In the genomic region with DNA sequence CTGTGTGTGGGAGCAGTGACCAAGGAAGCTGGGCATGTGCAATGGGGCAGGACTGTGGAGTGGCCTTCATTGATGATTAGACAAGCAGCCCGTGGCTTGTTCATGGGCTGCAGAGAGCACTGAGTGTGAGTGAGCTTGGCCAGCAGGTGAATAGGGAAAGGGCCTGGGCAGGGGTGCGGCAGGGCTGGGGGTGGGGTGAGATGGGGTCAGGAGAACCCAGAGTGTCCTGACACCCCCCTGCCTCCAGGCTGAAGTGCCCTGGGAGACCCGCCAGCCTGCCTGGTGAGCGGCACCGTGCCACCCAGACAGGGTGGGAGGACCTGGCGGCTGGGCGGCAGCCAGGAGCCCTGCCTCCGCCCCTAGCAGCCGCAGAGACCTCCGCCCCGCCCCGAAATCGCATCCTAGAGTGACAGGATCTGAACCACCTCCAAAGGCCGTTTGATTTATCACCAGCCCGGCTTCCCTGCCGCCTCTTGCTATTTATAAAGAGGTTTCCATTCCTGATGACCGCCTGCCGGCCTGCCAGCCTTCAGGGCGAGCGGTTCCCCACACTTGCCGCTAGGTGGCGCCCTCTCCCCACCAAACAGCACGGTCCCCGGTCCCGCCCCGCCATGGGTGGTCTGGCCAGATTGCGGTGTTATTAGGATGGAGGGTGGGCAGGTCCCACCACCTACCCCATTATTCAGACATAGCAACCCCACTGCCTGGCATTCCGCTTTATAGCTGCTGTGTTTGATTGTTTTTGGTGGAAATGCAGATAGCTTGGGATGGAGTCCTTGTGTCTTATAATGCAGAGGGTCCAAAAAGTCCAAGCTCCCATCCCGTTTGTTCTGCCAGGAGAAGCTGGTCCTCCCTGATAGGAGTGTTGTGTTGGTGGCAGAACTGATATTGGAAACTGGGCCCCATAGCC, we compare ENCODE assay signal across 8 cellular contexts. TPM values are rescaled to one million over a fixed set of nuclear protein-coding genes. Genes with fewer than 3 reads are reported as not detected.
A peak's percentile ranks its signal among the peaks of the same experiment; 100 is the strongest.
DNase-seq lines count a peak whose midpoint lies in the region; ATAC-seq and FAIRE-seq lines count a peak whose summit lies in the region.

No MANE protein-coding gene starts in this region.

- DNase-seq in NCI-H510A treated with DMSO at 0.1 percent for 48 hours (lab: John Stamatoyannopoulos, UW) (peak; percentile 83), dermis microvascular lymphatic vessel endothelial cell (ENCODE audit: low read depth in 2 of 2) (peak; percentile 45 to 67), memory B cell (ENCODE audit: low spot score in 2 of 2) (peak; percentile 78 to 87)
- DNase-seq in activated CD4-positive, alpha-beta T cell treated with anti-CD3 and anti-CD28 coated beads, Interleukin-2, amount 50 U/mL, for 4 hours, result peak; percentile 62
- peak; percentile 68 for DNase-seq in stimulated activated CD8-positive, alpha-beta memory T cell treated with anti-CD3 and anti-CD28 coated beads, Interleukin-15, amount 100 ng/mL, for 24 hours (ENCODE audit: low read depth)

- H3K27ac Mint-ChIP-seq in memory B cell, result no peak overlapping the region

- H3K27me3 Mint-ChIP-seq in memory B cell, result peaks cover 3% of the 10 kb centered on the region

- no peaks in the 10 kb centered on the region for H3K9me3 Mint-ChIP-seq in memory B cell

- no peak overlapping the region for H3K4me3 Mint-ChIP-seq in memory B cell

- peaks cover 5% of the 10 kb centered on the region for H3K4me1 Mint-ChIP-seq in memory B cell

- ATAC-seq in HG03139 (IDR thresholded peaks at IDR 0.05; ENCODE audit: unreplicated experiment) (peak; percentile 57), memory B cell (ENCODE audit: low read depth) (peak; percentile 91), HG03095 (IDR thresholded peaks at IDR 0.05; ENCODE audit: unreplicated experiment) (no peak)

- no peaks in the 10 kb centered on the region for H3K36me3 Mint-ChIP-seq in memory B cell

- FAIRE-seq in G401.6 (lab: Jason Lieb, UNC), result peak; percentile 39

RNA-seq across cellular contexts. Expression of gene MYLK2, which starts 3.5 kb away (rescaled TPM):
- total RNA-seq in dermis microvascular lymphatic vessel endothelial cell, result 14.5 and 42.1 TPM in 2 replicates

RNA-seq across cellular contexts. Expression of gene FOXS1, which starts 22.7 kb away (rescaled TPM):
- total RNA-seq in dermis microvascular lymphatic vessel endothelial cell, result 0.39 and 0.76 TPM in 2 replicates

RNA-seq across cellular contexts. Expression of gene DUSP15, which starts 47.7 kb away (rescaled TPM):
- 0.26 and 1.5 TPM in 2 replicates for total RNA-seq in dermis microvascular lymphatic vessel endothelial cell

RNA-seq across cellular contexts. Expression of gene TTLL9, which starts 47.8 kb away (rescaled TPM):
- 0.38 TPM in 1 of 2 replicates, not detected in the other for total RNA-seq in dermis microvascular lymphatic vessel endothelial cell
